ENCODE assay signal across 25 cellular contexts in the genomic region with DNA sequence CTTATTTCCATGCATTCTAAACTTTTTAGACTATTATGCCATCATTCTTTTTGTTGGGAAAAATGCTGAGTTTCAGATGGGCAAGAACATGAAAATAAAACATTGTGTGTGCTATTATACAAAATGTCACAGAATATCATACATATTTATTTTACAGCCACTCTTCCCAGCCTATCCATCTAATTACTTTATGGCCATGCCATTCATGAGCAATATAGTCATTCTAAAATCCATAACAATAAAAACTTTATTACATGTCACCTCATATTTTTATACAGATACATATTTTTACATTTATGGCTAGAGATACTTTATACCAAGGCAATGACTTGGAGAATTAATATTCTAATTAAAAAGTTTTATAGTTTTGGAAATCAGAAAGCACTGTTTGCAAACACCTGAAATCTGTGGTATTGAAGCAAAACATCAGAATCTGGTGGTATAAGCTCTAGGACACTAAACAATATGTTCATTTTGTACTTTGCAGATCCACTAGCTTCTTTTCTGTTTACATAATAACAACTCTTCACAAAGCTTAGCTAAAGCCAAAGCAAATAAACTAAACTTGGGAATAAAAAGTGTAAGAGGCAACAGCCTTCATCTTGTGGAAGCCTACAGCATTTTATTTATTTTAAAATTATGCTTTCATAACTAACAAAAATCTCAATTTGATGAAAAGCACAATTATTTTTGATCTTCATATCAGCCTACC.
"Had no signal": no experiment of that assay in that cellular context is flagged by ENCODE, and none has a peak within 500 bp of the region (broad histone marks: within the 10 kb centered on the region; RNA-seq: fewer than 3 reads in every experiment).

No MANE protein-coding gene starts in this region.

- H3K4me1 Mint-ChIP-seq: activated CD4-positive, alpha-beta T cell treated with anti-CD3 and anti-CD28 coated beads, Interleukin-2, amount 10 ng/mL, durations not matched to agents 24 days and 14 days had no signal

- H3K4me3 ChIP-seq: ascending aorta, body of pancreas, Peyer's patch, SJSA1 had no signal

- DNase-seq: activated B cell treated with CpG ODN at 0.5 μM for 24 hours; activated CD4-positive, alpha-beta T cell treated with anti-CD3 and anti-CD28 coated beads for 1 hour; activated CD4-positive, alpha-beta T cell treated with anti-CD3 and anti-CD28 coated beads, Interleukin-2, amount 10 ng/mL, durations not matched to agents 24 days and 14 days; activated CD4-positive, alpha-beta T cell treated with anti-CD3 and anti-CD28 coated beads, Interleukin-2, amount 50 U/mL, for 48 hours; activated CD8-positive, alpha-beta memory T cell treated with anti-CD3 and anti-CD28 coated beads, Interleukin-2, amount 10 ng/mL, durations not matched to agents 7 days and 5 days; activated effector memory CD4-positive, alpha-beta T cell treated with anti-CD3 and anti-CD28 coated beads, Interleukin-2, amount 50 U/mL, for 16 hours; activated naive CD4-positive, alpha-beta T cell treated with Interleukin-2 at 50 U/mL for 16 hours; activated naive CD8-positive, alpha-beta T cell treated with anti-CD3 and anti-CD28 coated beads, Interleukin-2, amount 50 U/mL, for 24 hours; activated T-cell treated with anti-CD3 and anti-CD28 coated beads, Interleukin-2, amount 50 U/mL, for 4 hours; amniotic stem cell; body of pancreas; KG1; NCI-H1105 treated with DMSO at 0.1 percent for 48 hours; NCI-H1436 treated with DMSO at 0.1 percent for 48 hours; NCI-H187; NCI-H2081 treated with DMSO at 0.1 percent for 48 hours; NCI-H446; NCI-H524; Peyer's patch; SHP77 had no signal

- H3K4me1 ChIP-seq: ascending aorta, body of pancreas, SJSA1 had no signal

- H3K27me3 ChIP-seq: ascending aorta, body of pancreas, Peyer's patch had no signal

- H3K36me3 Mint-ChIP-seq: activated naive CD4-positive, alpha-beta T cell treated with anti-CD3 and anti-CD28 coated beads, Interleukin-2, amount 50 U/mL, for 72 hours; IgD-negative memory B cell had no signal

- H3K4me3 Mint-ChIP-seq: activated B cell treated with CpG ODN at 0.5 μM for 24 hours; activated CD4-positive, alpha-beta T cell treated with anti-CD3 and anti-CD28 coated beads, Interleukin-2, amount 10 ng/mL, durations not matched to agents 24 days and 14 days; activated CD8-positive, alpha-beta memory T cell treated with anti-CD3 and anti-CD28 coated beads, Interleukin-2, amount 10 ng/mL, durations not matched to agents 7 days and 5 days; activated naive CD8-positive, alpha-beta T cell treated with anti-CD3 and anti-CD28 coated beads, Interleukin-2, amount 50 U/mL, for 24 hours; activated T-cell treated with anti-CD3 and anti-CD28 coated beads, Interleukin-2, amount 50 U/mL, for 4 hours; IgD-negative memory B cell; T-helper 1 cell treated with Interleukin-12 subunit alpha and Interleukin-12 subunit beta and Interleukin-4 antibody, amounts not matched to agents 30 μg/mL and 1 μg/mL, for 36 hours had no signal

- ATAC-seq: activated CD8-positive, alpha-beta memory T cell treated with anti-CD3 and anti-CD28 coated beads, Interleukin-2, amount 10 ng/mL, durations not matched to agents 7 days and 5 days; activated naive CD4-positive, alpha-beta T cell treated with anti-CD3 and anti-CD28 coated beads, Interleukin-2, amount 50 U/mL, for 72 hours; activated naive CD8-positive, alpha-beta T cell treated with anti-CD3 and anti-CD28 coated beads, Interleukin-2, amount 50 U/mL, for 24 hours; activated T-cell treated with anti-CD3 and anti-CD28 coated beads, Interleukin-2, amount 50 U/mL, for 4 hours; body of pancreas had no signal

- H3K9me3 ChIP-seq: ascending aorta, body of pancreas, Peyer's patch, SJSA1 had no signal

- H3K9me3 Mint-ChIP-seq: activated B cell treated with CpG ODN at 0.5 μM for 24 hours; activated naive CD4-positive, alpha-beta T cell treated with anti-CD3 and anti-CD28 coated beads, Interleukin-2, amount 50 U/mL, for 72 hours; activated naive CD8-positive, alpha-beta T cell treated with anti-CD3 and anti-CD28 coated beads, Interleukin-2, amount 50 U/mL, for 24 hours; activated T-cell treated with anti-CD3 and anti-CD28 coated beads, Interleukin-2, amount 50 U/mL, for 4 hours; T-helper 1 cell treated with Interleukin-12 subunit alpha and Interleukin-12 subunit beta and Interleukin-4 antibody, amounts not matched to agents 30 μg/mL and 1 μg/mL, for 36 hours had no signal

- H3K27ac ChIP-seq: ascending aorta, body of pancreas, SJSA1 had no signal

- H3K27me3 Mint-ChIP-seq: activated B cell treated with CpG ODN at 0.5 μM for 24 hours; activated CD8-positive, alpha-beta memory T cell treated with anti-CD3 and anti-CD28 coated beads, Interleukin-2, amount 10 ng/mL, durations not matched to agents 7 days and 5 days; activated naive CD8-positive, alpha-beta T cell treated with anti-CD3 and anti-CD28 coated beads, Interleukin-2, amount 50 U/mL, for 24 hours; IgD-negative memory B cell had no signal

- H3K27ac Mint-ChIP-seq: activated B cell treated with CpG ODN at 0.5 μM for 24 hours; activated CD4-positive, alpha-beta T cell treated with anti-CD3 and anti-CD28 coated beads, Interleukin-2, amount 10 ng/mL, durations not matched to agents 24 days and 14 days; activated CD8-positive, alpha-beta memory T cell treated with anti-CD3 and anti-CD28 coated beads, Interleukin-2, amount 10 ng/mL, durations not matched to agents 7 days and 5 days; activated naive CD4-positive, alpha-beta T cell treated with anti-CD3 and anti-CD28 coated beads, Interleukin-2, amount 50 U/mL, for 72 hours; activated naive CD8-positive, alpha-beta T cell treated with anti-CD3 and anti-CD28 coated beads, Interleukin-2, amount 50 U/mL, for 24 hours; IgD-negative memory B cell; T-helper 1 cell treated with Interleukin-12 subunit alpha and Interleukin-12 subunit beta and Interleukin-4 antibody, amounts not matched to agents 30 μg/mL and 1 μg/mL, for 36 hours had no signal

- H3K36me3 ChIP-seq: ascending aorta, Peyer's patch, SJSA1 had no signal
